Comparison of ENCODE assay signal across 17 cellular contexts in genomic region chr4:112113786-112114185, GRCh38. TPM values are rescaled to one million over a fixed set of nuclear protein-coding genes. Genes with fewer than 3 reads are reported as not detected.
A peak's percentile ranks its signal among the peaks of the same experiment; 100 is the strongest.
DNase-seq lines count a peak whose midpoint lies in the region; ATAC-seq, FAIRE-seq and TF ChIP-seq lines count a peak whose summit lies in the region.
"Had no signal": no experiment of that assay in that cellular context is flagged by ENCODE, and none has a peak within 500 bp of the region (broad histone marks: within the 10 kb centered on the region; RNA-seq: fewer than 3 reads in every experiment).

No MANE protein-coding gene starts in this region.

- peak overlapping the region; percentile 13 for H3K27ac Mint-ChIP-seq in dendritic cell treated with granulocyte-macrophage colony-stimulating factor and Interleukin-4, amounts not matched to agents 40 ng/mL and 50 ng/mL, for 4 days
- H3K27ac Mint-ChIP-seq: B cell; CD4-positive, alpha-beta memory T cell had no signal

- H3K4me3 ChIP-seq in A549 (no peak overlapping the region), lower lobe of right lung (no peak overlapping the region)
- H3K4me3 ChIP-seq: GM12878, SJSA1 had no signal

- no peaks in the 10 kb centered on the region for H3K27me3 ChIP-seq in lower lobe of right lung (ENCODE audit: low read depth)
- H3K27me3 ChIP-seq: SJSA1 had no signal

- H3K36me3 ChIP-seq in lower lobe of right lung: no peaks in the 10 kb centered on the region
- H3K36me3 ChIP-seq: SJSA1 had no signal

- DNase-seq in A549 (ENCODE audit: low read depth in 1 of 2, low spot score in 1 of 2) (no peak), HT-29 (ENCODE audit: low spot score) (peak; percentile 16), lower lobe of right lung (no peak), erythroblast (lab: John Stamatoyannopoulos, UW) (no peak), retina (no peak), amygdala (lab: John Stamatoyannopoulos, UW) (no peak), COR-L47 (lab: John Stamatoyannopoulos, UW) (no peak)
- DNase-seq: ACHN; CD4-positive, alpha-beta memory T cell; GDM1; GOT3; NCI-H187 had no signal

- TF ChIP-seq CTCF in A549 (IDR thresholded peaks at IDR 0.05) (no peak), lower lobe of right lung (IDR thresholded peaks at IDR 0.05) (no peak)

- TF ChIP-seq EP300 in A549 (IDR thresholded peaks at IDR 0.05): no peak

- intact Hi-C loops in dendritic cell treated with granulocyte-macrophage colony-stimulating factor and Interleukin-4, amounts not matched to agents 40 ng/mL and 50 ng/mL, for 4 days (cut with micrococcal nuclease): no loop called here
- intact Hi-C loops in lower lobe of right lung (cut with DNase I): no loop called here

- ATAC-seq in A549: peak; percentile 30 to 52; a peak in 5 of 6 replicates
- ATAC-seq in lower lobe of right lung: peak in 1 of 2 donors; percentile 33
- ATAC-seq: GM12878 had no signal

- no peaks in the 10 kb centered on the region for H3K9me3 ChIP-seq in A549
- H3K9me3 ChIP-seq in lower lobe of right lung: no peaks in the 10 kb centered on the region
- H3K9me3 ChIP-seq: SJSA1 had no signal

- H3K4me3 Mint-ChIP-seq in dendritic cell treated with granulocyte-macrophage colony-stimulating factor and Interleukin-4, amounts not matched to agents 40 ng/mL and 50 ng/mL, for 4 days: no peak overlapping the region
- H3K4me3 Mint-ChIP-seq: B cell; CD4-positive, alpha-beta memory T cell had no signal

- POLR2A ChIA-PET in A549 (lab: Yijun Ruan, JAX): no interaction called here

- peak overlapping the region; percentile 75 for H3K4me2 ChIP-seq in A549

- no peaks in the 10 kb centered on the region for H3K36me3 Mint-ChIP-seq in dendritic cell treated with granulocyte-macrophage colony-stimulating factor and Interleukin-4, amounts not matched to agents 40 ng/mL and 50 ng/mL, for 4 days (ENCODE audit: low read depth)
- H3K36me3 Mint-ChIP-seq: CD4-positive, alpha-beta memory T cell had no signal

- no peak for FAIRE-seq in A549 (lab: Jason Lieb, UNC)
- FAIRE-seq: GM12878, HTR-8/SVneo had no signal

- 50% methylated on average over 1 of the region's 1 CpG for WGBS in A549 (ENCODE audit: missing lambda C conversion rate)

- peak overlapping the region; percentile 76 to 88 for H3K27ac ChIP-seq in A549
- peak overlapping the region; percentile 59 for H3K27ac ChIP-seq in lower lobe of right lung
- H3K27ac ChIP-seq: SJSA1 had no signal

- CTCF ChIA-PET in A549 (lab: Yijun Ruan, JAX): interaction anchor here (0.7 to 1.6 kb wide), 4 partner anchors 14 to 121 kb away, joined by 3 to 6 read pairs (median 4); no protein-coding TSS in a partner anchor

- peaks cover 31% of the 10 kb centered on the region for H3K4me1 Mint-ChIP-seq in dendritic cell treated with granulocyte-macrophage colony-stimulating factor and Interleukin-4, amounts not matched to agents 40 ng/mL and 50 ng/mL, for 4 days (ENCODE audit: low read depth)

- H3K4me1 ChIP-seq in A549 (peaks cover 48% of the 10 kb centered on the region), lower lobe of right lung (peaks cover 16% of the 10 kb centered on the region)

- TF ChIP-seq RAD21 in A549 (conservative IDR thresholded peaks at IDR 0.05 in 1 of 2, IDR thresholded peaks at IDR 0.05 in 1 of 2): no peak

- no peaks in the 10 kb centered on the region for H3K9me3 Mint-ChIP-seq in dendritic cell treated with granulocyte-macrophage colony-stimulating factor and Interleukin-4, amounts not matched to agents 40 ng/mL and 50 ng/mL, for 4 days
- H3K9me3 Mint-ChIP-seq: CD4-positive, alpha-beta memory T cell had no signal

- no peaks in the 10 kb centered on the region for H3K27me3 Mint-ChIP-seq in dendritic cell treated with granulocyte-macrophage colony-stimulating factor and Interleukin-4, amounts not matched to agents 40 ng/mL and 50 ng/mL, for 4 days
- H3K27me3 Mint-ChIP-seq: B cell had no signal

- TF ChIP-seq POLR2A in A549 (IDR thresholded peaks at IDR 0.05; ENCODE audit: low read length): no peak
- no peak for TF ChIP-seq POLR2A in erythroblast (IDR thresholded peaks at IDR 0.05; ENCODE audit: low read length)

TF ChIP-seq in A549, 52 proteins besides CTCF, POLR2A, EP300 and RAD21:
- no peak for TF ChIP-seq USF2 (IDR thresholded peaks at IDR 0.05)
- no peak for TF ChIP-seq MAX (IDR thresholded peaks at IDR 0.05)
- no peak for TF ChIP-seq EHF (CRISPR knock-in tag; IDR thresholded peaks at IDR 0.05)
- no peak for TF ChIP-seq CHD4 (IDR thresholded peaks at IDR 0.05; ENCODE audit: borderline replicate concordance)
- no peak for TF ChIP-seq KDM1A (IDR thresholded peaks at IDR 0.05; ENCODE audit: low read depth)
- no peak for TF ChIP-seq E2F6 (IDR thresholded peaks at IDR 0.05; ENCODE audit: borderline replicate concordance, low read depth)
- no peak for TF ChIP-seq TFCP2L1 (CRISPR knock-in tag; IDR thresholded peaks at IDR 0.05)
- TF ChIP-seq MAFK (IDR thresholded peaks at IDR 0.05; ENCODE audit: partially characterized antibody): no peak
- no peak for TF ChIP-seq ZSCAN20 (CRISPR knock-in tag; IDR thresholded peaks at IDR 0.05)
- no peak for TF ChIP-seq POLR2AphosphoS2 (conservative IDR thresholded peaks at IDR 0.05; ENCODE audit: low read length)
- no peak for TF ChIP-seq RCOR1 (IDR thresholded peaks at IDR 0.05; ENCODE audit: low read depth, low read length)
- no peak for TF ChIP-seq ELK1 (IDR thresholded peaks at IDR 0.05; ENCODE audit: low read depth, low read length)
- TF ChIP-seq TP53 (CRISPR knock-in tag; IDR thresholded peaks at IDR 0.05): no peak
- TF ChIP-seq BCL3 (IDR thresholded peaks at IDR 0.05): no peak
- TF ChIP-seq HES2 (IDR thresholded peaks at IDR 0.05): no peak

RNA-seq across cellular contexts. Expression of gene FAM241A, which starts 31.5 kb away (rescaled TPM):
- polyA plus RNA-seq in A549 (2011; rRNA removed) (1.5 and 2.3 TPM in 2 replicates), A549 (2017; fragmentation: RNase III; extraction: RNeasy Plus Mini Kit Qiagen cat#74134 plus additional on column Dnase treatment) (0.59 to 0.67 TPM (median 0.63 TPM) in 3 replicates)
- 0.48 and 0.59 TPM in 2 replicates for polyA plus RNA-seq in A549 (2012; cell fraction: cytosol; rRNA removed)
- polyA plus RNA-seq in A549 (2012; cell fraction: nucleus; rRNA removed): 0.18 and 0.22 TPM in 2 replicates
- polyA minus RNA-seq in A549 (2011; rRNA and poly(A)+ RNA removed): 0.29 and 0.37 TPM in 2 replicates
- total RNA-seq in HT-29 (2014; rRNA removed; shearing (Covaris generic)): 0.91 and 0.92 TPM in 2 replicates
- total RNA-seq in lower lobe of right lung: 5.0 TPM
